28 cellular contexts compared by ENCODE assay signal in the genomic region with DNA sequence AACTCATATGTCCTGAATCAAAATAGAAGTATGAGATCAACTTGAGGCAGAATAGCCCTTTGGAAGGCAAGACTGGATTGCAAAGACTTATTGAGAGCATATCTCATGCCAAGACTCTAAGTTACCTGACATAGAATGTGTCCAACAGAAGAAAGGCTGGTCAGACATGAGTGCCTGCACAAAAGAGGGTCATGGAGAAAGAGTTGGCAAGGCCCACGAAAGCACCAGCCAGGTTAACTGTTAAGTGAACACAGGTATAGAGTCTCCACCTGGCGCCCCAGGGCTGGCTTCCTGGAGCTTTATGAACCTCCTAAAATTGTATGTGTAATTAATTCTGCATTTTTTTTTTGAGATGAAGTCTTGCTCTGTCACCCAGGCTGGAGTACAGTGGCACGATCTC.
"Had no signal": no experiment of that assay in that cellular context is flagged by ENCODE, and none has a peak within 500 bp of the region (broad histone marks: within the 10 kb centered on the region; RNA-seq: fewer than 3 reads in every experiment).

No MANE protein-coding gene starts in this region.

- H3K36me3 ChIP-seq: SJCRH30 had no signal

- H3K27ac ChIP-seq: KMS-11, PC-9, RWPE1, SJCRH30, SK-N-MC had no signal

- DNase-seq: Karpas-422, KBM-7, MM.1S, MV-4-11, NCI-H1092 treated with DMSO at 0.1 percent for 48 hours, NCI-H1105 treated with DMSO at 0.1 percent for 48 hours, NCI-H1417, NCI-H1436, NCI-H146, NCI-H1694, NCI-H187, NCI-H2029, NCI-H2081, NCI-H2171 treated with DMSO at 0.1 percent for 48 hours, NCI-H2227 treated with DMSO at 0.1 percent for 48 hours, NCI-H345, NCI-H446, NCI-H510A treated with DMSO at 0.1 percent for 48 hours, NCI-H524 treated with DMSO at 0.1 percent for 48 hours, NCI-H526 treated with DMSO at 0.1 percent for 48 hours, NCI-H774, PC-9, SHP77, SIG-M5, SJCRH30 had no signal

- H3K9me3 ChIP-seq: SJCRH30 had no signal

- H3K4me1 ChIP-seq: SJCRH30 had no signal

- H3K27me3 ChIP-seq: SJCRH30 had no signal

- H3K4me3 ChIP-seq: PC-9, SJCRH30, SK-N-MC had no signal

- H3K9ac ChIP-seq: KMS-11 had no signal
